Comparison of ENCODE assay signal across 8 cellular contexts in genomic region chr9:112793213-112793810, GRCh38. TPM values are rescaled to one million over a fixed set of nuclear protein-coding genes. Genes with fewer than 3 reads are reported as not detected.
DNase-seq lines count a peak whose midpoint lies in the region; ATAC-seq and TF ChIP-seq lines count a peak whose summit lies in the region.

No MANE protein-coding gene starts in this region.

- H3K14ac ChIP-seq in trophoblast cell (ENCODE audit: low read length), result no peak overlapping the region

- H3K18ac ChIP-seq in trophoblast cell (ENCODE audit: low read length), result no peak overlapping the region

- H3K4ac ChIP-seq in trophoblast cell (ENCODE audit: low read depth, low read length), result no peak overlapping the region

- H3K27me3 ChIP-seq in trophoblast cell (ENCODE audit: insufficient read depth, low read length), result no peaks in the 10 kb centered on the region
- H3K27me3 ChIP-seq in aorta (ENCODE audit: control insufficient read depth in 1 of 2, insufficient read depth in 2 of 2, low read length in 1 of 2), result no peaks in the 10 kb centered on the region

- no peak overlapping the region for H4K8ac ChIP-seq in trophoblast cell (ENCODE audit: low read depth, low read length)

- no peak overlapping the region for H4K12ac ChIP-seq in trophoblast cell (ENCODE audit: low read depth, low read length)

- H3K4me2 ChIP-seq in trophoblast cell (ENCODE audit: low read length), result no peak overlapping the region

- H4K91ac ChIP-seq in trophoblast cell (ENCODE audit: low read depth, low read length), result no peak overlapping the region

- H3K79me1 ChIP-seq in trophoblast cell (ENCODE audit: low read length), result peaks cover 5% of the 10 kb centered on the region

- H3K36me3 ChIP-seq in trophoblast cell (ENCODE audit: control insufficient read depth in 1 of 2, insufficient read depth in 2 of 2, low read length in 2 of 2) (peaks cover 0 to 1% of the 10 kb centered on the region in 2 experiments), aorta (ENCODE audit: control insufficient read depth in 1 of 2, insufficient read depth in 2 of 2, low read length in 1 of 2) (no peaks in the 10 kb centered on the region)

- intact Hi-C loops in aorta (cut with DNase I), result loop anchor here in 1 of 2 donors (5.0 kb wide), 1 partner anchor 76 kb away; the partner anchor contains the start of gene INIP

- TF ChIP-seq CTCF in AG09319 (IDR thresholded peaks at IDR 0.05; ENCODE audit: low read depth, low read length), result peak; percentile 69
- peak; percentile 75 for TF ChIP-seq CTCF in foreskin fibroblast (IDR thresholded peaks at IDR 0.05; ENCODE audit: low read depth, low read length)

- H3K4me3 ChIP-seq in foreskin fibroblast (ENCODE audit: low read depth in 1 of 2, low read length in 2 of 2), result no peak overlapping the region
- H3K4me3 ChIP-seq in trophoblast cell (ENCODE audit: low read depth, low read length), result no peak overlapping the region
- H3K4me3 ChIP-seq in aorta (ENCODE audit: low read length in 2 of 2), result no peak overlapping the region

- H2BK120ac ChIP-seq in trophoblast cell (ENCODE audit: insufficient read depth, low read length, poor library complexity), result no peak overlapping the region

- ATAC-seq in GM18868 (IDR thresholded peaks at IDR 0.05; ENCODE audit: unreplicated experiment) (peak; percentile 69), HG03565 (IDR thresholded peaks at IDR 0.05; ENCODE audit: unreplicated experiment) (peak; percentile 54), aorta (ENCODE audit: low FRiP score) (peak; percentile 64)

- no peak overlapping the region for H2AK5ac ChIP-seq in trophoblast cell (ENCODE audit: low read length)

- H3K79me2 ChIP-seq in trophoblast cell (ENCODE audit: control insufficient read depth, insufficient read depth, low read length, poor library complexity), result no peaks in the 10 kb centered on the region

- H3K4me1 ChIP-seq in trophoblast cell (ENCODE audit: control insufficient read depth in 1 of 2, insufficient read depth in 2 of 2, low read length in 2 of 2) (peaks cover 10 to 11% of the 10 kb centered on the region in 2 experiments), aorta (ENCODE audit: control insufficient read depth in 1 of 2, insufficient read depth in 2 of 2, low read length in 2 of 2) (peaks cover 0 to 4% of the 10 kb centered on the region in 2 donors)

- no peak overlapping the region for H3K23ac ChIP-seq in trophoblast cell (ENCODE audit: low read length)

- no peak overlapping the region for H2BK5ac ChIP-seq in trophoblast cell (ENCODE audit: low read depth, low read length, poor library complexity)

- no peak overlapping the region for H2BK12ac ChIP-seq in trophoblast cell (ENCODE audit: low read length)

- peak; percentile 23 for DNase-seq in AG09319 (ENCODE audit: extremely low read depth, low read depth)
- peak; percentile 60 for DNase-seq in RPMI7951 (ENCODE audit: low read depth)
- DNase-seq in activated T-helper 1 cell treated with Interleukin-2 at 50 U/mL for 16 hours (ENCODE audit: low read depth), result peak; percentile 68
- DNase-seq in foreskin fibroblast, result peak; percentile 32 to 80
- DNase-seq in trophoblast cell, result peak; percentile 31 to 62
- DNase-seq in aorta, result peak; percentile 76 to 90

- no peak overlapping the region for H3K9ac ChIP-seq in trophoblast cell (ENCODE audit: low read length)

- no CpG with 5 or more reads among the region's 5 CpGs for WGBS in trophoblast cell (ENCODE audit: extremely low coverage, insufficient coverage, insufficient read length)
- 72 to 75% methylated on average over 5 of the region's 5 CpGs for WGBS in aorta, 2 donors

- no peak overlapping the region for H2AFZ ChIP-seq in trophoblast cell (ENCODE audit: insufficient read depth, low read length, poor library complexity)

- H3K9me3 ChIP-seq in trophoblast cell (ENCODE audit: insufficient read depth, low read depth, low read length), result no peaks in the 10 kb centered on the region
- no peaks in the 10 kb centered on the region for H3K9me3 ChIP-seq in aorta (ENCODE audit: control insufficient read depth, low read length)

- no peak overlapping the region for H3K27ac ChIP-seq in trophoblast cell (ENCODE audit: low read depth, low read length)
- no peak overlapping the region for H3K27ac ChIP-seq in aorta (ENCODE audit: low read depth in 1 of 2, low read length in 2 of 2)

RNA-seq across cellular contexts. Expression of gene SNX30, which starts 42.8 kb away (rescaled TPM):
- 7.0 and 9.0 TPM in 2 replicates for total RNA-seq in RPMI7951 (2014; rRNA removed; shearing (Covaris generic))
- polyA plus RNA-seq in trophoblast cell (2013), result 9.6 and 9.9 TPM in 2 replicates
- total RNA-seq in aorta, result 10 to 100 TPM in 1 of 2 donors, 1 to 10 TPM in 1; 9.1 to 11.3 TPM
- 1 to 10 TPM; 2.8 to 4.4 TPM for polyA plus RNA-seq in aorta

Comparison
In these comparisons a context has a peak if more than half of its experiments do, and no peak if none do; other contexts are left out.
1. DNase-seq: peak in every context shown above with its lines; median percentile 83 in aorta; 68 in activated T-helper 1 cell treated with Interleukin-2 at 50 U/mL for 16 hours; 60 in RPMI7951; 56 in foreskin fibroblast; 46 in trophoblast cell; 23 in AG09319.